ENCODE assay signal across 21 cellular contexts in genomic region chr16:296806-297510, GRCh38. TPM values are rescaled to one million over a fixed set of nuclear protein-coding genes. Genes with fewer than 3 reads are reported as not detected.
"Had no signal": no experiment of that assay in that cellular context is flagged by ENCODE, and none has a peak within 500 bp of the region (broad histone marks: within the 10 kb centered on the region; RNA-seq: fewer than 3 reads in every experiment).

No MANE protein-coding gene starts in this region.

- ATAC-seq: activated CD8-positive, alpha-beta memory T cell treated with anti-CD3 and anti-CD28 coated beads, Interleukin-2, amount 10 ng/mL, durations not matched to agents 7 days and 5 days; T-helper 17 cell had no signal

- H3K27me3 ChIP-seq: brain microvascular endothelial cell had no signal

- H3K27ac ChIP-seq: brain microvascular endothelial cell had no signal

- DNase-seq: activated B cell treated with CpG ODN at 0.5 μM for 24 hours; activated CD4-positive, alpha-beta T cell treated with anti-CD3 and anti-CD28 coated beads for 1 hour; activated CD4-positive, alpha-beta T cell treated with anti-CD3 and anti-CD28 coated beads, Interleukin-2, amount 10 ng/mL, durations not matched to agents 24 days and 14 days; activated CD4-positive, alpha-beta T cell treated with anti-CD3 and anti-CD28 coated beads, Interleukin-2, amount 50 U/mL, for 48 hours; activated CD8-positive, alpha-beta memory T cell treated with anti-CD3 and anti-CD28 coated beads, Interleukin-2, amount 10 ng/mL, durations not matched to agents 7 days and 5 days; activated effector memory CD4-positive, alpha-beta T cell treated with Interleukin-2 at 50 U/mL for 16 hours; activated naive CD4-positive, alpha-beta T cell; activated T-cell treated with anti-CD3 and anti-CD28 coated beads, Interleukin-2, amount 50 U/mL, for 24 hours; brain microvascular endothelial cell; cerebellar nuclear complex; MM.1S; NCI-H1105 treated with DMSO at 0.1 percent for 48 hours; NCI-H1436 treated with DMSO at 0.1 percent for 48 hours; NCI-H187; NCI-H2081; NCI-H510A treated with DMSO at 0.1 percent for 48 hours; NCI-H69; SIG-M5; T-helper 17 cell; T-helper 9 cell had no signal

RNA-seq across cellular contexts. Expression of gene PDIA2, which starts 14.0 kb away (rescaled TPM):
- total RNA-seq: activated B cell treated with CpG ODN at 0.5 μM for 24 hours; activated CD4-positive, alpha-beta T cell treated with anti-CD3 and anti-CD28 coated beads, Interleukin-2, amount 10 ng/mL, durations not matched to agents 24 days and 14 days; activated CD8-positive, alpha-beta memory T cell treated with anti-CD3 and anti-CD28 coated beads, Interleukin-2, amount 10 ng/mL, durations not matched to agents 7 days and 5 days; activated T-helper 1 cell treated with anti-CD3 and anti-CD28 coated beads, Interleukin-12 subunit alpha, Interleukin-12 subunit beta, Interleukin-2, Interleukin-4 antibody, amounts not matched to agents 30 ng/mL and 10 ng/mL and 1 ng/mL, durations not matched to agents 14 hours and 24 hours and 36 hours had no signal

RNA-seq across cellular contexts. Expression of gene ARHGDIG, which starts 16.6 kb away (rescaled TPM):
- total RNA-seq: activated B cell treated with CpG ODN at 0.5 μM for 24 hours; activated CD4-positive, alpha-beta T cell treated with anti-CD3 and anti-CD28 coated beads, Interleukin-2, amount 10 ng/mL, durations not matched to agents 24 days and 14 days; activated CD8-positive, alpha-beta memory T cell treated with anti-CD3 and anti-CD28 coated beads, Interleukin-2, amount 10 ng/mL, durations not matched to agents 7 days and 5 days; activated T-helper 1 cell treated with anti-CD3 and anti-CD28 coated beads, Interleukin-12 subunit alpha, Interleukin-12 subunit beta, Interleukin-2, Interleukin-4 antibody, amounts not matched to agents 30 ng/mL and 10 ng/mL and 1 ng/mL, durations not matched to agents 14 hours and 24 hours and 36 hours; T-helper 17 cell had no signal

RNA-seq across cellular contexts. Expression of gene RGS11, which starts 21.2 kb away (rescaled TPM):
- total RNA-seq: activated B cell treated with CpG ODN at 0.5 μM for 24 hours; activated CD8-positive, alpha-beta memory T cell treated with anti-CD3 and anti-CD28 coated beads, Interleukin-2, amount 10 ng/mL, durations not matched to agents 7 days and 5 days; T-helper 17 cell had no signal
